10 cellular contexts compared by ENCODE assay signal in the genomic region with DNA sequence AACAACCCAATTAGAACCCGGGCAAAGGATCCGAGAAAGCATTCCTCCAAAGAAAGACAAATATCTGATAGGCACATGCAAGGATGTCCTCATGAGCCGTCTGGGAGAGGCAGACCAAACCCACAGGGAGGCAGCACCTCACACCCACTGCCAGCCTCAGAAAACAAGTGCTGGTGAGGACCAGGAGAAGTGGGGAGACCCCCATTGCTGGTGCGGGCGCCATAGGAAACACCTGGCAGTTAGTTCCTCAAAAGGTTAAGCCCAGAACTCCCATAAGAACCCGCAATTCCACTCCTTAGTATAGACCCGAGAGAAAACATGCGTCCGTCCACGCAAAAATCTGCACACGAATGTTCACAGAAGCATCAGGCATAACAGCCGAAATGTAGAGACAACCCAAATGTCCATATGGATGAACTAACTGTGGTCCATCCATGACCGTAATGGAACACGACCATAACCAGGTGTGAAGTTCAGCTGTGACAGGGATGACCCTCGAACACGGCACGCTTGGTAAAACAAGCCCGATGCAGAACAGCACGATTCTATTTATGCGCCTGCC. TPM values are rescaled to one million over a fixed set of nuclear protein-coding genes. Genes with fewer than 3 reads are reported as not detected.
DNase-seq lines count a peak whose midpoint lies in the region; ATAC-seq and TF ChIP-seq lines count a peak whose summit lies in the region.
"Had no signal": no experiment of that assay in that cellular context is flagged by ENCODE, and none has a peak within 500 bp of the region (broad histone marks: within the 10 kb centered on the region; RNA-seq: fewer than 3 reads in every experiment).

No MANE protein-coding gene starts in this region.

- H3K36me3 ChIP-seq in heart right ventricle, result peaks cover 0 to 7% (median 0%) of the 10 kb centered on the region in 9 donors
- no peaks in the 10 kb centered on the region for H3K36me3 ChIP-seq in vagina

- H3K27ac Mint-ChIP-seq in activated T-helper 17 cell treated with anti-CD3 and anti-CD28 coated beads, Interleukin-2, amount 50 U/mL, for 72 hours, result peak overlapping the region; percentile 24
- peak overlapping the region; percentile 96 for H3K27ac Mint-ChIP-seq in memory B cell

- no peaks in the 10 kb centered on the region for H3K27me3 Mint-ChIP-seq in activated T-helper 17 cell treated with anti-CD3 and anti-CD28 coated beads, Interleukin-2, amount 50 U/mL, for 72 hours
- no peaks in the 10 kb centered on the region for H3K27me3 Mint-ChIP-seq in memory B cell

- H3K4me3 ChIP-seq in heart right ventricle, result no peak overlapping the region
- H3K4me3 ChIP-seq in right cardiac atrium (ENCODE audit: low read length), result no peak overlapping the region
- no peak overlapping the region for H3K4me3 ChIP-seq in vagina

- no peaks in the 10 kb centered on the region for H3K27me3 ChIP-seq in heart right ventricle
- H3K27me3 ChIP-seq in right cardiac atrium (ENCODE audit: control insufficient read depth, insufficient read depth), result no peaks in the 10 kb centered on the region
- H3K27me3 ChIP-seq in vagina, result no peaks in the 10 kb centered on the region

- peaks cover 19% of the 10 kb centered on the region for H3K4me1 Mint-ChIP-seq in activated T-helper 17 cell treated with anti-CD3 and anti-CD28 coated beads, Interleukin-2, amount 50 U/mL, for 72 hours
- peaks cover 56% of the 10 kb centered on the region for H3K4me1 Mint-ChIP-seq in memory B cell

- TF ChIP-seq CTCF in heart right ventricle (IDR thresholded peaks at IDR 0.05) (no peak), vagina (IDR thresholded peaks at IDR 0.05) (no peak)

- H3K27ac ChIP-seq in heart right ventricle, result peak overlapping the region in 6 of 10 donors; percentile 7 to 79 (median 51)
- no peak overlapping the region for H3K27ac ChIP-seq in right cardiac atrium (ENCODE audit: low read length)
- peak overlapping the region; percentile 9 for H3K27ac ChIP-seq in vagina

- H3K9me3 ChIP-seq in heart right ventricle, result no peaks in the 10 kb centered on the region
- no peaks in the 10 kb centered on the region for H3K9me3 ChIP-seq in right cardiac atrium (ENCODE audit: control insufficient read depth, low read length)
- no peaks in the 10 kb centered on the region for H3K9me3 ChIP-seq in vagina

- DNase-seq in heart right ventricle (no peak), right cardiac atrium (no peak), memory B cell (ENCODE audit: low spot score in 2 of 2) (peak; percentile 37 to 42), vagina (ENCODE audit: extremely low spot score in 2 of 2) (no peak), SKM-1 treated with dmso at 0.1 percent for 144 hours (lab: John Stamatoyannopoulos, UW; ENCODE audit: unreplicated experiment) (no peak), NCI-H146 treated with DMSO at 0.1 percent for 48 hours (lab: John Stamatoyannopoulos, UW; ENCODE audit: unreplicated experiment) (no peak), cerebellar nuclear complex (lab: John Stamatoyannopoulos, UW) (no peak)
- DNase-seq: stimulated activated CD4-positive, alpha-beta T cell treated with anti-CD3 and anti-CD28 coated beads, Interleukin-15, amount 100 ng/mL, for 24 hours had no signal

- no peak overlapping the region for H3K4me3 Mint-ChIP-seq in activated T-helper 17 cell treated with anti-CD3 and anti-CD28 coated beads, Interleukin-2, amount 50 U/mL, for 72 hours
- H3K4me3 Mint-ChIP-seq in memory B cell, result peak overlapping the region; percentile 84

- peaks cover 9% of the 10 kb centered on the region for H3K36me3 Mint-ChIP-seq in activated T-helper 17 cell treated with anti-CD3 and anti-CD28 coated beads, Interleukin-2, amount 50 U/mL, for 72 hours (ENCODE audit: low read depth)
- peaks cover 3% of the 10 kb centered on the region for H3K36me3 Mint-ChIP-seq in memory B cell

- WGBS in heart right ventricle, 2 donors, result 64 to 74% methylated on average over 20 of the region's 20 CpGs
- 70% methylated on average over 20 of the region's 20 CpGs for WGBS in right cardiac atrium

- intact Hi-C loops in heart right ventricle (cut with DNase I), result no loop called here
- intact Hi-C loops in right cardiac atrium (cut with DNase I), result no loop called here
- intact Hi-C loops in vagina (cut with DNase I), result no loop called here

- no peak for ATAC-seq in heart right ventricle
- ATAC-seq in right cardiac atrium, result no peak
- no peak for ATAC-seq in activated T-helper 17 cell treated with anti-CD3 and anti-CD28 coated beads, Interleukin-2, amount 50 U/mL, for 72 hours (replicated peaks)
- peak; percentile 46 for ATAC-seq in memory B cell (ENCODE audit: low read depth)
- ATAC-seq: Right ventricle myocardium inferior had no signal

- no peaks in the 10 kb centered on the region for H3K9me3 Mint-ChIP-seq in activated T-helper 17 cell treated with anti-CD3 and anti-CD28 coated beads, Interleukin-2, amount 50 U/mL, for 72 hours
- H3K9me3 Mint-ChIP-seq in memory B cell, result no peaks in the 10 kb centered on the region

- TF ChIP-seq POLR2A in vagina (IDR thresholded peaks at IDR 0.05), result no peak

- peaks cover 47 to 99% (median 87%) of the 10 kb centered on the region in 9 donors for H3K4me1 ChIP-seq in heart right ventricle
- peaks cover 28% of the 10 kb centered on the region for H3K4me1 ChIP-seq in right cardiac atrium (ENCODE audit: control insufficient read depth, insufficient read depth, low read length)
- H3K4me1 ChIP-seq in vagina, result peaks cover 100% of the 10 kb centered on the region

RNA-seq across cellular contexts. Expression of gene ZNF787, which starts 7.9 kb away (rescaled TPM):
- 10 to 100 TPM; 18.5 to 47.2 (median 25.7) TPM for total RNA-seq in heart right ventricle
- polyA plus RNA-seq in heart right ventricle, result 10 to 100 TPM; 42.3 to 42.8 TPM
- 10 to 100 TPM; 22.0 to 29.2 (median 26.2) TPM for total RNA-seq in right cardiac atrium
- 25.4 TPM for polyA plus RNA-seq in right cardiac atrium
- total RNA-seq in activated T-helper 17 cell treated with anti-CD3 and anti-CD28 coated beads, Interleukin-2, amount 50 U/mL, for 72 hours, result 10 to 100 TPM; 27.8 to 33.2 TPM
- 13.5 TPM for total RNA-seq in vagina

RNA-seq across cellular contexts. Expression of gene ZNF444, which starts 27.9 kb away (rescaled TPM):
- total RNA-seq in heart right ventricle, result 10 to 100 TPM; 15.1 to 25.1 (median 22.2) TPM
- 10 to 100 TPM; 22.8 to 25.6 TPM for polyA plus RNA-seq in heart right ventricle
- total RNA-seq in right cardiac atrium, result 10 to 100 TPM; 19.3 to 29.3 (median 23.1) TPM
- polyA plus RNA-seq in right cardiac atrium, result 20.0 TPM
- total RNA-seq in activated T-helper 17 cell treated with anti-CD3 and anti-CD28 coated beads, Interleukin-2, amount 50 U/mL, for 72 hours, result 10 to 100 TPM; 22.8 to 29.2 TPM
- 28.7 TPM for total RNA-seq in vagina

Comparison
In these comparisons a context has a peak if more than half of its experiments do, and no peak if none do; other contexts are left out.
1. DNase-seq: peak in memory B cell (2 of 2); none in heart right ventricle (0 of 2), right cardiac atrium (0 of 3), vagina (0 of 2), SKM-1 treated with dmso at 0.1 percent for 144 hours (single experiment), NCI-H146 treated with DMSO at 0.1 percent for 48 hours (single experiment) and cerebellar nuclear complex (0 of 2).